ENCODE assay signal across 22 cellular contexts in genomic region chr3:179509701-179510100, GRCh38. TPM values are rescaled to one million over a fixed set of nuclear protein-coding genes. Genes with fewer than 3 reads are reported as not detected.
DNase-seq lines count a peak whose midpoint lies in the region; ATAC-seq and TF ChIP-seq lines count a peak whose summit lies in the region.
"Had no signal": no experiment of that assay in that cellular context is flagged by ENCODE, and none has a peak within 500 bp of the region (broad histone marks: within the 10 kb centered on the region; RNA-seq: fewer than 3 reads in every experiment).

No MANE protein-coding gene starts in this region.

- no peak overlapping the region for H2BK12ac ChIP-seq in mesenchymal stem cell (ENCODE audit: low read length in 2 of 2)

- H4K20me1 ChIP-seq in IMR-90 (ENCODE audit: insufficient read depth, low read length): no peaks in the 10 kb centered on the region
- H4K20me1 ChIP-seq: BLaER1 had no signal

- no peak overlapping the region for H4K8ac ChIP-seq in IMR-90 (ENCODE audit: low read depth in 2 of 2, low read length in 2 of 2)
- H4K8ac ChIP-seq in mesenchymal stem cell (ENCODE audit: low read length): no peak overlapping the region

- H3K18ac ChIP-seq in IMR-90 (ENCODE audit: low read depth, low read length) (no peak overlapping the region), mesenchymal stem cell (ENCODE audit: low read depth in 1 of 2, low read length in 2 of 2) (no peak overlapping the region)

- H2BK15ac ChIP-seq in IMR-90 (ENCODE audit: low read depth, low read length): no peak overlapping the region
- H2BK15ac ChIP-seq in mesenchymal stem cell (ENCODE audit: low read depth, poor library complexity, severe bottlenecking): no peak overlapping the region

- no peaks in the 10 kb centered on the region for H3K9me1 ChIP-seq in IMR-90 (ENCODE audit: insufficient read depth, low read length)

- dilution Hi-C loops in IMR-90 (cut with HindIII; ENCODE audit: low sequenced_read_pairs, unreplicated experiment): no loop called here

- H3K27ac ChIP-seq in IMR-90 (ENCODE audit: insufficient read depth, low read length) (no peak overlapping the region), SK-N-MC (peak overlapping the region; percentile 97), mesenchymal stem cell (ENCODE audit: low read length, poor library complexity, severe bottlenecking) (no peak overlapping the region)
- H3K27ac ChIP-seq: BLaER1 had no signal

- BruUV-seq in IMR-90 (replicated peaks; lab: Mats Ljungman, UMichigan): no TSS peak

- H2BK20ac ChIP-seq in IMR-90 (ENCODE audit: low read depth, low read length): no peak overlapping the region

- H3K36me3 ChIP-seq in IMR-90 (ENCODE audit: control insufficient read depth, insufficient read depth, low read length) (no peaks in the 10 kb centered on the region), SK-N-MC (ENCODE audit: insufficient read depth, low read length) (no peaks in the 10 kb centered on the region), mesenchymal stem cell (ENCODE audit: control insufficient read depth in 1 of 2, insufficient read depth in 2 of 2, low read depth in 1 of 2, low read length in 2 of 2) (no peaks in the 10 kb centered on the region)
- H3K36me3 ChIP-seq: BE2C, BLaER1 had no signal

- no peak for TF ChIP-seq RAD21 in IMR-90 (IDR thresholded peaks at IDR 0.05; ENCODE audit: low read length)

- H3K4me1 ChIP-seq in IMR-90 (ENCODE audit: control insufficient read depth, insufficient read depth, low read length): no peaks in the 10 kb centered on the region
- no peaks in the 10 kb centered on the region for H3K4me1 ChIP-seq in mesenchymal stem cell (ENCODE audit: control insufficient read depth, insufficient read depth, low read depth, low read length)
- H3K4me1 ChIP-seq: BE2C had no signal

- H3K9me3 ChIP-seq in IMR-90 (ENCODE audit: control insufficient read depth, insufficient read depth, low read length) (no peaks in the 10 kb centered on the region), SK-N-MC (ENCODE audit: low read depth, low read length) (no peaks in the 10 kb centered on the region), mesenchymal stem cell (ENCODE audit: control insufficient read depth, low read length) (no peaks in the 10 kb centered on the region)
- H3K9me3 ChIP-seq: BE2C, BLaER1 had no signal

- H3K4ac ChIP-seq in IMR-90 (ENCODE audit: low read depth, low read length) (no peak overlapping the region), mesenchymal stem cell (ENCODE audit: low read depth in 1 of 2, low read length in 2 of 2) (no peak overlapping the region)

- CTCF ChIA-PET in IMR-90 (lab: Yijun Ruan, JAX): interaction anchor here (0.7 kb wide), 1 partner anchor 134 kb away, joined by 3 read pairs; no protein-coding TSS in a partner anchor

- H3K79me1 ChIP-seq in IMR-90 (ENCODE audit: low read depth in 1 of 2, low read length in 2 of 2): no peaks in the 10 kb centered on the region
- no peaks in the 10 kb centered on the region for H3K79me1 ChIP-seq in mesenchymal stem cell (replicated peaks; ENCODE audit: low read length, poor library complexity, severe bottlenecking)

- H4K91ac ChIP-seq in IMR-90 (ENCODE audit: insufficient read depth, low read depth, low read length) (no peak overlapping the region), mesenchymal stem cell (ENCODE audit: low read length) (no peak overlapping the region)

- H2BK120ac ChIP-seq in IMR-90 (ENCODE audit: low read depth, low read length) (no peak overlapping the region), mesenchymal stem cell (ENCODE audit: low read depth, low read length) (no peak overlapping the region)

- POLR2A ChIA-PET in IMR-90 (lab: Charles Lee; ENCODE audit: unreplicated experiment): no interaction called here

- no peak for ATAC-seq in IMR-90 (ENCODE audit: low read depth)
- ATAC-seq: GM12878 had no signal

- no peak overlapping the region for H2AK9ac ChIP-seq in IMR-90 (replicated peaks; ENCODE audit: low read depth, low read length, poor library complexity)

- H3K9ac ChIP-seq in IMR-90 (ENCODE audit: low read depth, low read length) (no peak overlapping the region), SK-N-MC (ENCODE audit: insufficient read length) (no peak overlapping the region), mesenchymal stem cell (ENCODE audit: low read length) (no peak overlapping the region)
- H3K9ac ChIP-seq: BLaER1 had no signal

- H3K27me3 ChIP-seq in IMR-90 (ENCODE audit: control insufficient read depth, insufficient read depth, low read length): peaks cover 6% of the 10 kb centered on the region
- peaks cover 6 to 11% of the 10 kb centered on the region in 2 experiments for H3K27me3 ChIP-seq in mesenchymal stem cell (ENCODE audit: control insufficient read depth in 1 of 2, insufficient read depth in 1 of 2, low read length in 2 of 2)
- H3K27me3 ChIP-seq: BLaER1 had no signal

- TF ChIP-seq POLR2A in IMR-90 (IDR thresholded peaks at IDR 0.05; ENCODE audit: low read depth, low read length): no peak

- 60% methylated on average over 1 of the region's 4 CpGs; no CpG with 5 or more reads in 1 of the 2 experiments for WGBS in IMR-90 (ENCODE audit: extremely low coverage in 2 of 2, insufficient read length in 1 of 2), 2 experiments
- 86% methylated on average over 4 of the region's 4 CpGs for WGBS in mesenchymal stem cell

- H3K56ac ChIP-seq in IMR-90 (ENCODE audit: extremely low read depth, insufficient read depth, low read length): no peak overlapping the region

- H3K23ac ChIP-seq in IMR-90 (ENCODE audit: low read depth, low read length): no peak overlapping the region
- H3K23ac ChIP-seq in mesenchymal stem cell (ENCODE audit: low read length in 2 of 2): no peak overlapping the region

- no peak overlapping the region for H3K4me3 ChIP-seq in IMR-90 (ENCODE audit: insufficient read depth, low read depth, low read length)
- no peak overlapping the region for H3K4me3 ChIP-seq in SK-N-MC
- no peak overlapping the region for H3K4me3 ChIP-seq in mesenchymal stem cell (ENCODE audit: insufficient read depth in 1 of 2, low read depth in 1 of 2, low read length in 2 of 2)
- H3K4me3 ChIP-seq: BLaER1, GM12878 had no signal

- H3K14ac ChIP-seq in IMR-90 (replicated peaks; ENCODE audit: low read depth, low read length) (no peak overlapping the region), mesenchymal stem cell (ENCODE audit: low read length in 2 of 2) (no peak overlapping the region)

- H2AFZ ChIP-seq in IMR-90 (replicated peaks; ENCODE audit: low read length, poor library complexity) (no peak overlapping the region), mesenchymal stem cell (ENCODE audit: low read depth, low read length) (no peak overlapping the region)

- H2AK5ac ChIP-seq in IMR-90 (ENCODE audit: low read depth, low read length): no peak overlapping the region
- H2AK5ac ChIP-seq in mesenchymal stem cell (ENCODE audit: low read length, severe bottlenecking): no peak overlapping the region

- in situ Hi-C loops in IMR-90 (cut with MboI; ENCODE audit: low sequenced_read_pairs): no loop called here

- no peak overlapping the region for H3K4me2 ChIP-seq in IMR-90 (ENCODE audit: low read depth, low read length)
- no peak overlapping the region for H3K4me2 ChIP-seq in mesenchymal stem cell (ENCODE audit: low read length, poor library complexity, severe bottlenecking)
- H3K4me2 ChIP-seq: BLaER1 had no signal

- no peak for TF ChIP-seq CTCF in IMR-90 (conservative IDR thresholded peaks at IDR 0.05; ENCODE audit: low read depth, low read length)

- DNase-seq in IMR-90: no peak
- DNase-seq in SK-N-MC (ENCODE audit: low read depth, low spot score): no peak
- DNase-seq in mesenchymal stem cell: no peak
- no peak for DNase-seq in Kasumi-1 (lab: John Stamatoyannopoulos, UW)
- DNase-seq in HCEC 1CT: no peak
- DNase-seq: 8988T; ACHN; BE2C; C1 segment of cervical spinal cord; CD4-positive, alpha-beta memory T cell; CD4-positive, CD25-positive, alpha-beta regulatory T cell; CD8-positive, alpha-beta memory T cell; COR-L47; DMS 273 treated with DMSO at 0.1 percent for 48 hours; DMS153; DMS53; DMS79; DND-41; EL; GDM1 had no signal

- H2BK5ac ChIP-seq in IMR-90 (ENCODE audit: low read depth, low read length, poor library complexity, severe bottlenecking) (no peak overlapping the region), mesenchymal stem cell (ENCODE audit: low read depth, low read length, poor library complexity, severe bottlenecking) (peak overlapping the region; percentile 36)

- intact Hi-C loops in IMR-90 (cut with micrococcal nuclease): loop anchor here (5.0 kb wide), 1 partner anchor 37 kb away; no protein-coding TSS in a partner anchor

- no peak overlapping the region for H4K5ac ChIP-seq in IMR-90 (ENCODE audit: low read depth, low read length)

TF ChIP-seq in IMR-90, 13 proteins besides CTCF, POLR2A, EP300 and RAD21:
- TF ChIP-seq CHD1 (IDR thresholded peaks at IDR 0.05; ENCODE audit: low read depth, low read length) (no peak), CEBPB (IDR thresholded peaks at IDR 0.05; ENCODE audit: low read depth, low read length) (peak; percentile 35; the same call in 1 of the 2 replicates), RFX5 (IDR thresholded peaks at IDR 0.05; ENCODE audit: low read depth, low read length) (no peak), RCOR1 (IDR thresholded peaks at IDR 0.05; ENCODE audit: insufficient replicate concordance, low read length) (no peak), MAZ (IDR thresholded peaks at IDR 0.05; ENCODE audit: borderline replicate concordance, low read depth, low read length) (no peak)

RNA-seq across cellular contexts. Expression of gene ACTL6A, which starts 53.0 kb away (rescaled TPM):
- total RNA-seq in IMR-90 (2012; rRNA removed): 70.1 and 115 TPM in 2 replicates
- 40.3 and 48.3 TPM in 2 replicates for polyA plus RNA-seq in IMR-90 (2012; rRNA removed)
- 35.7 and 55.9 TPM in 2 replicates for polyA plus RNA-seq in IMR-90 (2012; cell fraction: cytosol; rRNA removed)
- 24.2 and 53.3 TPM in 2 replicates for polyA plus RNA-seq in IMR-90 (2012; cell fraction: nucleus; rRNA removed; ENCODE audit: low replicate concordance)
- 24.3 TPM for polyA plus RNA-seq in mesenchymal stem cell (2013, experiment 1 of 2)
- polyA plus RNA-seq in mesenchymal stem cell (2013, experiment 2 of 2): 27.2 TPM

RNA-seq across cellular contexts. Expression of gene GNB4, which starts 58.4 kb away (rescaled TPM):
- 112 and 131 TPM in 2 replicates for total RNA-seq in IMR-90 (2012; rRNA removed)
- polyA plus RNA-seq in IMR-90 (2012; rRNA removed): 20.1 and 22.1 TPM in 2 replicates
- polyA plus RNA-seq in IMR-90 (2012; cell fraction: cytosol; rRNA removed): 4.1 and 7.1 TPM in 2 replicates
- 1.9 and 12.4 TPM in 2 replicates for polyA plus RNA-seq in IMR-90 (2012; cell fraction: nucleus; rRNA removed; ENCODE audit: low replicate concordance)
- 37.2 TPM for polyA plus RNA-seq in mesenchymal stem cell (2013, experiment 1 of 2)
- polyA plus RNA-seq in mesenchymal stem cell (2013, experiment 2 of 2): 38.8 TPM
